ENCODE assay signal across 8 cellular contexts in the genomic region with DNA sequence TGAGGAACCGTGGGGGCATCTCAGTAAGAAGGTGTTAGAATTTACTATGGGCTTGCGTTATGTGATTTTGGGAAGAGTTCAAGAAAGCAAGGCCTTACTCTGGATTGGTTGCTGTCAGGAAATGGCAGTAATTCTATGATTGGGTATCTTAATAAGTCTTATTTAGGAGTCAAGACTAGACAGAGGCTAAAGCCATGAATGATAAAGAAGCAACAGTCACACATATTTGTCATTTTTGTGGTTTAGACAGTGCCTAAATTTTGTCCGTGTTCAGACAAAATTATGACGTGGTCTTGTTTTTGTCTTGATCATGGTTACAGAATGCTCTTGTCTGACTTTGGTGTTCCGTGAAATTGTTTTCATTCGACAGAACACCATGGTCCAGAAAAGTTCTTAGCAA. TPM values are rescaled to one million over a fixed set of nuclear protein-coding genes. Genes with fewer than 3 reads are reported as not detected.
A peak's percentile ranks its signal among the peaks of the same experiment; 100 is the strongest.
DNase-seq lines count a peak whose midpoint lies in the region; ATAC-seq, FAIRE-seq and TF ChIP-seq lines count a peak whose summit lies in the region.

No MANE protein-coding gene starts in this region.

- TF ChIP-seq EP300 in H1 (IDR thresholded peaks at IDR 0.05; ENCODE audit: borderline replicate concordance in 1 of 2, low read depth in 2 of 2, low read length in 2 of 2) = no peak

- no peaks in the 10 kb centered on the region for H3K9me3 Mint-ChIP-seq in CD4-positive, alpha-beta memory T cell

- H3K36me3 Mint-ChIP-seq in CD4-positive, alpha-beta memory T cell = peaks cover 4 to 17% of the 10 kb centered on the region in 2 donors

- H2AFZ ChIP-seq in OCI-LY7 (ENCODE audit: low read length) (peak overlapping the region; percentile 98), H1 (ENCODE audit: low read length) (0 out of 2 replicates have a peak overlapping the region, but pooled peaks have one; percentile 87), neuron (ENCODE audit: low read depth, low read length) (peak overlapping the region; percentile 79)

- ATAC-seq in HG03442 (IDR thresholded peaks at IDR 0.05; ENCODE audit: unreplicated experiment) = no peak

- 87% methylated on average over 6 of the region's 6 CpGs; no CpG with 5 or more reads in 1 of the 2 experiments for WGBS in H1 (ENCODE audit: extremely low coverage in 1 of 2, insufficient coverage in 1 of 2, insufficient read length in 1 of 2, insufficient replicate concordance in 2 of 2, low coverage in 1 of 2, low lambda C conversion rate in 2 of 2, missing lambda C conversion rate in 1 of 2), 2 experiments
- WGBS in adrenal gland, 4 donors = 75 to 86% (median 78%) methylated on average over 6 of the region's 6 CpGs

- no peak overlapping the region for H4K8ac ChIP-seq in H1 (ENCODE audit: extremely low read depth, insufficient read depth, low read length)

- H3K79me2 ChIP-seq in OCI-LY7 (ENCODE audit: insufficient read depth, low read depth, low read length) (no peaks in the 10 kb centered on the region), H1 (ENCODE audit: control insufficient read depth in 1 of 2, insufficient read depth in 2 of 2, low read length in 2 of 2) (no peaks in the 10 kb centered on the region)

- no peak overlapping the region for H3K18ac ChIP-seq in H1 (ENCODE audit: extremely low read depth, low read length)

- no peak overlapping the region for H3K4ac ChIP-seq in H1 (replicated peaks; ENCODE audit: insufficient read length, low read depth, low read length)

- CTCF ChIA-PET in CD4-positive, alpha-beta memory T cell (lab: Charles Lee; ENCODE audit: partially characterized antibody) = no interaction called here
- CTCF ChIA-PET in OCI-LY7 (lab: Charles Lee; ENCODE audit: unreplicated experiment) = no interaction called here
- CTCF ChIA-PET in H1 (lab: Charles Lee; ENCODE audit: partially characterized antibody) = interaction anchor here (0.6 kb wide), 1 partner anchor 1533 kb away, joined by 3 read pairs; no protein-coding TSS in a partner anchor

- no peak overlapping the region for H2BK5ac ChIP-seq in H1 (ENCODE audit: low read depth, low read length)

- H3K23me2 ChIP-seq in H1 (ENCODE audit: low read depth, low read length) = peaks cover 10% of the 10 kb centered on the region

- POLR2A ChIA-PET in CD4-positive, alpha-beta memory T cell (lab: Charles Lee; ENCODE audit: partially characterized antibody) = interaction anchor here (0.8 to 3.6 kb wide), 5 partner anchors 9 to 61 kb away, joined by 3 to 41 read pairs (median 3); a partner anchor contains a TSS
- POLR2A ChIA-PET in OCI-LY7 (lab: Charles Lee) = interaction anchor here (1.4 kb wide), 1 partner anchor 8 kb away, joined by 4 read pairs; no protein-coding TSS in a partner anchor
- POLR2A ChIA-PET in H1 (lab: Charles Lee; ENCODE audit: partially characterized antibody) = interaction anchor here (1.9 kb wide), 1 partner anchor 10 kb away, joined by 5 read pairs; no protein-coding TSS in a partner anchor

- H3K36me3 ChIP-seq in CD4-positive, alpha-beta memory T cell (ENCODE audit: insufficient read depth, low read length) = no peaks in the 10 kb centered on the region
- H3K36me3 ChIP-seq in OCI-LY7 (ENCODE audit: insufficient read depth, low read length) (no peaks in the 10 kb centered on the region; the same call in 1 of the 2 replicates), H1 (ENCODE audit: control insufficient read depth in 2 of 4, insufficient read depth in 4 of 4, low read length in 3 of 4) (no peaks in the 10 kb centered on the region), neuron (ENCODE audit: insufficient read depth, low read length) (no peaks in the 10 kb centered on the region), adrenal gland (replicated peaks in 1 of 2) (no peaks in the 10 kb centered on the region)

- H3K79me1 ChIP-seq in H1 (ENCODE audit: low read depth, low read length) = no peaks in the 10 kb centered on the region

- H2BK20ac ChIP-seq in H1 (ENCODE audit: low read length) = no peak overlapping the region

- no peak overlapping the region for H2AK5ac ChIP-seq in H1 (ENCODE audit: low read depth, low read length)

- H4K91ac ChIP-seq in H1 (replicated peaks; ENCODE audit: insufficient read length, low read length) = no peak overlapping the region

- H3K27ac ChIP-seq in CD4-positive, alpha-beta memory T cell (ENCODE audit: low read depth, low read length) = peak overlapping the region; percentile 65
- H3K27ac ChIP-seq in OCI-LY7 (ENCODE audit: low read depth, low read length, poor library complexity, severe bottlenecking) (no peak overlapping the region), H1 (ENCODE audit: low read depth, low read length) (no peak overlapping the region), adrenal gland (peak overlapping the region in 2 of 5 donors; percentile 97 to 100)

- TF ChIP-seq CTCF in OCI-LY7 (conservative IDR thresholded peaks at IDR 0.05; ENCODE audit: low read length) (no peak), H1 (IDR thresholded peaks at IDR 0.05; ENCODE audit: control extremely low read depth in 1 of 3, insufficient read depth in 1 of 3, low read depth in 1 of 3, low read length in 3 of 3) (no peak), adrenal gland (IDR thresholded peaks at IDR 0.05) (no peak)

- H3K4me1 ChIP-seq in CD4-positive, alpha-beta memory T cell (ENCODE audit: insufficient read depth, low read length) = peaks cover 29% of the 10 kb centered on the region
- H3K4me1 ChIP-seq in OCI-LY7 (ENCODE audit: insufficient read depth, low read length, poor library complexity, severe bottlenecking) (peaks cover 16% of the 10 kb centered on the region), H1 (replicated peaks in 1 of 4; ENCODE audit: control insufficient read depth in 3 of 4, insufficient read depth in 4 of 4, low read length in 3 of 4) (no peaks in the 10 kb centered on the region; a peak in 1 of 7 replicates), neuron (ENCODE audit: insufficient read depth, low read length) (peaks cover 6% of the 10 kb centered on the region), adrenal gland (replicated peaks in 1 of 2) (peaks cover 7 to 28% of the 10 kb centered on the region in 2 donors)

- H3K4me1 Mint-ChIP-seq in CD4-positive, alpha-beta memory T cell = peaks cover 23 to 47% (median 31%) of the 10 kb centered on the region in 4 donors

- H3K23ac ChIP-seq in H1 (ENCODE audit: insufficient read length) = no peak overlapping the region

- H3K14ac ChIP-seq in H1 (ENCODE audit: insufficient read length) = no peak overlapping the region

- peak overlapping the region; percentile 89 to 97 (median 94) for H3K4me3 Mint-ChIP-seq in CD4-positive, alpha-beta memory T cell

- TF ChIP-seq POLR2A in H1 (IDR thresholded peaks at IDR 0.05; ENCODE audit: control extremely low read depth in 1 of 2, low read depth in 2 of 2, low read length in 2 of 2) (no peak), adrenal gland (IDR thresholded peaks at IDR 0.05) (no peak)

- BruUV-seq in OCI-LY7 (replicated peaks; lab: Mats Ljungman, UMichigan) = no TSS peak

- peak overlapping the region; percentile 77 for H3K4me2 ChIP-seq in OCI-LY7 (ENCODE audit: low read length)
- peak overlapping the region; percentile 72 to 86 for H3K4me2 ChIP-seq in H1 (ENCODE audit: insufficient read depth in 1 of 2, low read depth in 2 of 2, low read length in 2 of 2)

- no peak overlapping the region for H2BK15ac ChIP-seq in H1 (ENCODE audit: low read length)

- H3K4me3 ChIP-seq in CD4-positive, alpha-beta memory T cell (ENCODE audit: low read length in 2 of 2) = peak overlapping the region in 1 of 2 donors; percentile 86
- no peak overlapping the region for H3K4me3 ChIP-seq in OCI-LY7 (ENCODE audit: low read depth, low read length, poor library complexity, severe bottlenecking)
- H3K4me3 ChIP-seq in H1 (ENCODE audit: extremely low read depth in 1 of 4, insufficient read depth in 2 of 4, low read depth in 3 of 4, low read length in 4 of 4) = peak overlapping the region; percentile 64 to 84 (median 72); a peak in 7 of 8 replicates
- peak overlapping the region; percentile 50 for H3K4me3 ChIP-seq in neuron (ENCODE audit: low read length)
- H3K4me3 ChIP-seq in adrenal gland = peak overlapping the region in 1 of 4 donors; percentile 93

- no peaks in the 10 kb centered on the region for H4K20me1 ChIP-seq in OCI-LY7 (ENCODE audit: insufficient read depth, low read length)
- no peaks in the 10 kb centered on the region for H4K20me1 ChIP-seq in H1 (replicated peaks in 1 of 2; ENCODE audit: control insufficient read depth in 1 of 2, insufficient read depth in 2 of 2, low read length in 2 of 2)

- H3K27ac Mint-ChIP-seq in CD4-positive, alpha-beta memory T cell = peak overlapping the region; percentile 90 to 96 (median 95)

- intact Hi-C loops in CD4-positive, alpha-beta memory T cell (cut with micrococcal nuclease) = loop anchor here (1.0 to 5.0 kb wide), 3 partner anchors 60 to 1469 kb away; a partner anchor contains a TSS
- intact Hi-C loops in OCI-LY7 (cut with micrococcal nuclease; ENCODE audit: unreplicated experiment) = no loop called here
- intact Hi-C loops in adrenal gland (cut with DNase I) = loop anchor here in 1 of 2 donors (10.0 kb wide), 1 partner anchor 75 kb away; no protein-coding TSS in a partner anchor

- H3K9ac ChIP-seq in H1 (replicated peaks in 1 of 4; ENCODE audit: extremely low read depth in 1 of 4, low read depth in 3 of 4, low read length in 3 of 4) = no peak overlapping the region

- H3K56ac ChIP-seq in H1 (replicated peaks; ENCODE audit: insufficient read length, low read depth, low read length) = no peak overlapping the region

- H3K27me3 Mint-ChIP-seq in CD4-positive, alpha-beta memory T cell = peaks cover 0 to 2% of the 10 kb centered on the region in 2 donors

- no peak overlapping the region for H4K5ac ChIP-seq in H1 (ENCODE audit: insufficient read length, low read depth, low read length)

- no peak overlapping the region for H2BK120ac ChIP-seq in H1 (replicated peaks; ENCODE audit: low read depth, low read length)

- no peak overlapping the region; the same call in 1 of the 2 replicates for H2BK12ac ChIP-seq in H1 (ENCODE audit: low read depth, low read length)

- H3K9me2 ChIP-seq in OCI-LY7 (ENCODE audit: insufficient read depth, low read length) = no peaks in the 10 kb centered on the region

- H3K9me3 ChIP-seq in CD4-positive, alpha-beta memory T cell (ENCODE audit: control insufficient read depth in 1 of 2, low read length in 2 of 2) = no peaks in the 10 kb centered on the region
- H3K9me3 ChIP-seq in OCI-LY7 (ENCODE audit: low read length) (no peaks in the 10 kb centered on the region), H1 (ENCODE audit: insufficient read depth in 2 of 2, low read depth in 1 of 2, low read length in 1 of 2) (no peaks in the 10 kb centered on the region), neuron (ENCODE audit: low read length) (no peaks in the 10 kb centered on the region), adrenal gland (replicated peaks in 1 of 3) (no peaks in the 10 kb centered on the region)

- no peak for TF ChIP-seq RAD21 in H1 (IDR thresholded peaks at IDR 0.05 in 1 of 2, conservative IDR thresholded peaks at IDR 0.05 in 1 of 2; ENCODE audit: low read depth in 2 of 2, low read length in 2 of 2)

- no peak for FAIRE-seq in H1 (lab: Jason Lieb, UNC)

- DNase-seq in CD4-positive, alpha-beta memory T cell = no peak
- DNase-seq in OCI-LY7 (ENCODE audit: low spot score) = no peak
- DNase-seq in H1 (ENCODE audit: low read depth in 1 of 2, low spot score in 2 of 2) = no peak
- no peak for DNase-seq in NCI-H1436 treated with DMSO at 0.1 percent for 48 hours (lab: John Stamatoyannopoulos, UW)
- DNase-seq in adrenal gland = no peak
- no peak for DNase-seq in hippocampal formation (lab: John Stamatoyannopoulos, UW)

- no peaks in the 10 kb centered on the region for H3K27me3 ChIP-seq in CD4-positive, alpha-beta memory T cell (ENCODE audit: insufficient read depth, low read length)
- H3K27me3 ChIP-seq in H1 (replicated peaks in 1 of 4; ENCODE audit: control insufficient read depth in 3 of 4, extremely low read depth in 1 of 4, insufficient read depth in 3 of 4, low read length in 3 of 4) (peaks cover 0 to 14% (median 12%) of the 10 kb centered on the region in 4 experiments; a peak in 6 of 7 replicates), neuron (ENCODE audit: insufficient read depth, low read length) (peaks cover 12% of the 10 kb centered on the region), adrenal gland (no peaks in the 10 kb centered on the region)

RNA-seq across cellular contexts. Expression of a gene that starts 0.9 kb away (rescaled TPM):
- total RNA-seq in CD4-positive, alpha-beta memory T cell = 10 to 100 TPM; 18.7 to 18.9 TPM
- polyA plus RNA-seq in CD4-positive, alpha-beta memory T cell = 10 to 100 TPM; 25.8 to 42.1 TPM
- 3.8 and 4.3 TPM in 2 replicates for total RNA-seq in OCI-LY7 (2014; rRNA removed; shearing (Covaris generic))
- total RNA-seq in OCI-LY7 (2022) (10.2 and 11.7 TPM in 2 replicates), adrenal gland (10 to 100 TPM; 13.9 to 54.9 (median 32.6) TPM)
- total RNA-seq in H1 (2021; fragmentation: NEBNext Ultra II Directional; extraction: Animal tissue kit (Norgen Biotek cat#: 25700)) = 0.31 and 0.39 TPM in 2 replicates
- polyA plus RNA-seq in H1 (2011; rRNA removed) (0.50 and 0.67 TPM in 2 replicates), adrenal gland (10 to 100 TPM; 10.1 to 36.1 (median 17.1) TPM)
- 0.56 TPM for polyA plus RNA-seq in H1 (2011; cell fraction: cytosol; rRNA removed)
- polyA plus RNA-seq in H1 (2011; cell fraction: nucleus; rRNA removed) = 0.24 TPM
- polyA plus RNA-seq in H1 (2012, experiment 1 of 2) = 0.22 to 0.37 TPM (median 0.31 TPM) in 4 replicates
- 0.09 TPM for polyA plus RNA-seq in H1 (2012, experiment 2 of 2)
- polyA plus RNA-seq in H1 (2013, experiment 1 of 2) = 1.1 TPM
- 1.1 TPM for polyA plus RNA-seq in H1 (2013, experiment 2 of 2)
- 0.27 and 0.91 TPM in 2 replicates for polyA minus RNA-seq in H1 (2011; rRNA and poly(A)+ RNA removed)
- polyA minus RNA-seq in H1 (2011; cell fraction: cytosol; rRNA and poly(A)+ RNA removed) = not detected
- 0.30 TPM for polyA minus RNA-seq in H1 (2011; cell fraction: nucleus; rRNA and poly(A)+ RNA removed)
